11 cellular contexts compared by ENCODE assay signal in genomic region chr19:36256853-36257511, GRCh38. TPM values are rescaled to one million over a fixed set of nuclear protein-coding genes. Genes with fewer than 3 reads are reported as not detected.
A peak's percentile ranks its signal among the peaks of the same experiment; 100 is the strongest.
DNase-seq lines count a peak whose midpoint lies in the region; TF ChIP-seq lines count a peak whose summit lies in the region.
"Had no signal": no experiment of that assay in that cellular context is flagged by ENCODE, and none has a peak within 500 bp of the region (broad histone marks: within the 10 kb centered on the region; RNA-seq: fewer than 3 reads in every experiment).

No MANE protein-coding gene starts in this region.

- BruUV-seq in A673 (replicated peaks; lab: Mats Ljungman, UMichigan) = no TSS peak

- no peaks in the 10 kb centered on the region for H3K27me3 ChIP-seq in A673 (replicated peaks; ENCODE audit: insufficient read depth, low read depth, low read length, poor library complexity)
- H3K27me3 ChIP-seq in SK-N-SH (ENCODE audit: insufficient read depth) = no peaks in the 10 kb centered on the region

- H3K79me2 ChIP-seq in SK-N-SH (ENCODE audit: insufficient read depth) = no peaks in the 10 kb centered on the region

- peaks cover 1% of the 10 kb centered on the region for H3K4me1 Mint-ChIP-seq in progenitor cell of endocrine pancreas (ENCODE audit: low read depth)

- 0 out of 2 replicates have a peak overlapping the region, but pooled peaks have one; percentile 28 for H3K9ac ChIP-seq in SK-N-SH

- H3K36me3 ChIP-seq in A673 (ENCODE audit: insufficient read depth, low read length, poor library complexity, severe bottlenecking) (no peaks in the 10 kb centered on the region), SK-N-SH (replicated peaks in 1 of 2; ENCODE audit: control insufficient read depth in 1 of 2, insufficient read depth in 2 of 2, low read length in 1 of 2) (no peaks in the 10 kb centered on the region)

- H3F3A ChIP-seq in SK-N-SH (replicated peaks; ENCODE audit: insufficient read depth) = no peaks in the 10 kb centered on the region

- no peak for DNase-seq in A673 (ENCODE audit: low spot score)
- DNase-seq in SK-N-SH = peak; percentile 66
- no peak for DNase-seq in fibroblast of villous mesenchyme (ENCODE audit: low read depth)
- DNase-seq in progenitor cell of endocrine pancreas (ENCODE audit: low spot score, unreplicated experiment) = no peak
- DNase-seq in NCI-H526 treated with DMSO at 0.1 percent for 48 hours (lab: John Stamatoyannopoulos, UW) = no peak
- no peak for DNase-seq in inferior parietal cortex (ENCODE audit: extremely low spot score)
- no peak for DNase-seq in LoVo (ENCODE audit: low spot score)
- DNase-seq in pons (ENCODE audit: low spot score) = no peak
- DNase-seq: activated CD4-positive, CD25-positive, alpha-beta regulatory T cell treated with anti-CD3 and anti-CD28 coated beads, Interleukin-2, amount 50 U/mL, for 72 hours; activated gamma-delta T cell; NCI-H2029 had no signal

- H3K9me3 ChIP-seq in A673 (ENCODE audit: low read depth, low read length, poor library complexity, severe bottlenecking) (no peaks in the 10 kb centered on the region), SK-N-SH (no peaks in the 10 kb centered on the region)

- TF ChIP-seq CTCF in A673 (conservative IDR thresholded peaks at IDR 0.05; ENCODE audit: low read depth, low read length) (peak; percentile 20; the same call in 1 of the 2 replicates), SK-N-SH (IDR thresholded peaks at IDR 0.05) (no peak), fibroblast of villous mesenchyme (IDR thresholded peaks at IDR 0.05; ENCODE audit: insufficient read depth, low read depth, low read length) (no peak), progenitor cell of endocrine pancreas (IDR thresholded peaks at IDR 0.05; ENCODE audit: unreplicated experiment) (no peak)

- no peaks in the 10 kb centered on the region for H3K27me3 Mint-ChIP-seq in progenitor cell of endocrine pancreas

- H3K36me3 Mint-ChIP-seq in progenitor cell of endocrine pancreas (ENCODE audit: insufficient read depth) = peaks cover 17% of the 10 kb centered on the region

- peak overlapping the region; percentile 13 for H3K27ac ChIP-seq in A673 (ENCODE audit: low read depth, low read length, poor library complexity, severe bottlenecking)
- H3K27ac ChIP-seq in SK-N-SH (ENCODE audit: low read depth in 2 of 2, low read length in 1 of 2) = no peak overlapping the region

- CTCF ChIA-PET in A673 (lab: Charles Lee) (no interaction called here), SK-N-SH (lab: Yijun Ruan, JAX) (interaction anchor here (1.2 kb wide), 1 partner anchor 12 kb away, joined by 3 read pairs; no protein-coding TSS in a partner anchor)

- POLR2A ChIA-PET in A673 (lab: Charles Lee; ENCODE audit: low non-redundant PET) = no interaction called here
- POLR2A ChIA-PET in SK-N-SH (lab: Yijun Ruan, JAX) = interaction anchor here (0.7 kb wide), 1 partner anchor 11 kb away, joined by 4 read pairs; no protein-coding TSS in a partner anchor

- H3K4me3 ChIP-seq in A673 (ENCODE audit: low read depth, low read length, poor library complexity, severe bottlenecking) (peak overlapping the region; percentile 51), SK-N-SH (ENCODE audit: low read depth in 2 of 2, low read length in 1 of 2) (peak overlapping the region; percentile 54 to 57), fibroblast of villous mesenchyme (ENCODE audit: low read depth, low read length) (peak overlapping the region; percentile 37)

- TF ChIP-seq RAD21 in SK-N-SH (IDR thresholded peaks at IDR 0.05; ENCODE audit: low read length) = no peak

- H3K9me3 Mint-ChIP-seq in progenitor cell of endocrine pancreas (ENCODE audit: low read depth) = peaks cover 13% of the 10 kb centered on the region

- H3K9me2 ChIP-seq in SK-N-SH = no peaks in the 10 kb centered on the region

- no peak for TF ChIP-seq EP300 in SK-N-SH (IDR thresholded peaks at IDR 0.05; ENCODE audit: borderline replicate concordance in 1 of 2, low read depth in 1 of 2, low read length in 1 of 2)

- intact Hi-C loops in A673 (cut with micrococcal nuclease; ENCODE audit: unreplicated experiment) = no loop called here

- 47% methylated on average over 33 of the region's 42 CpGs for WGBS in SK-N-SH (ENCODE audit: low lambda C conversion rate)

- no peaks in the 10 kb centered on the region for H4K20me1 ChIP-seq in SK-N-SH (ENCODE audit: insufficient read depth)

- H3K4me1 ChIP-seq in A673 (ENCODE audit: insufficient read depth, low read length, poor library complexity, severe bottlenecking) (no peaks in the 10 kb centered on the region), SK-N-SH (ENCODE audit: control insufficient read depth in 1 of 2, insufficient read depth in 2 of 2, low read depth in 1 of 2, low read length in 1 of 2) (peaks cover 0 to 3% of the 10 kb centered on the region in 2 experiments; a peak in 1 of 4 replicates)

- peak overlapping the region; percentile 56; the same call in 1 of the 2 replicates for H2AFZ ChIP-seq in SK-N-SH (ENCODE audit: low read depth)

- peak overlapping the region; percentile 83 for H3K4me3 Mint-ChIP-seq in progenitor cell of endocrine pancreas (ENCODE audit: low read depth)

- peak overlapping the region; percentile 71 for H3K4me2 ChIP-seq in SK-N-SH

- H3K27ac Mint-ChIP-seq in progenitor cell of endocrine pancreas = peak overlapping the region; percentile 83

TF ChIP-seq in SK-N-SH, 30 proteins besides CTCF, POLR2A, EP300 and RAD21 (continues in another document):
- TF ChIP-seq FOXM1 (IDR thresholded peaks at IDR 0.05; ENCODE audit: low read depth) (no peak), ZBTB33 (IDR thresholded peaks at IDR 0.05; ENCODE audit: borderline replicate concordance, low read depth) (no peak), GATA2 (CRISPR knock-in tag; IDR thresholded peaks at IDR 0.05) (no peak), RXRA (IDR thresholded peaks at IDR 0.05; ENCODE audit: borderline replicate concordance, low read depth) (no peak), SIN3A (IDR thresholded peaks at IDR 0.05; ENCODE audit: borderline replicate concordance, low read depth, low read length) (no peak), RFX5 (IDR thresholded peaks at IDR 0.05; ENCODE audit: low read length) (no peak), POLR2AphosphoS5 (IDR thresholded peaks at IDR 0.05; ENCODE audit: low read depth, low read length) (no peak), TCF12 (IDR thresholded peaks at IDR 0.05) (no peak)
- TF ChIP-seq, protein P1, sequence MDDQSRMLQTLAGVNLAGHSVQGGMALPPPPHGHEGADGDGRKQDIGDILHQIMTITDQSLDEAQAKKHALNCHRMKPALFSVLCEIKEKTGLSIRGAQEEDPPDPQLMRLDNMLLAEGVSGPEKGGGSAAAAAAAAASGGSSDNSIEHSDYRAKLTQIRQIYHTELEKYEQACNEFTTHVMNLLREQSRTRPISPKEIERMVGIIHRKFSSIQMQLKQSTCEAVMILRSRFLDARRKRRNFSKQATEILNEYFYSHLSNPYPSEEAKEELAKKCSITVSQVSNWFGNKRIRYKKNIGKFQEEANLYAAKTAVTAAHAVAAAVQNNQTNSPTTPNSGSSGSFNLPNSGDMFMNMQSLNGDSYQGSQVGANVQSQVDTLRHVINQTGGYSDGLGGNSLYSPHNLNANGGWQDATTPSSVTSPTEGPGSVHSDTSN (IDR thresholded peaks at IDR 0.05) = no peak
- TF ChIP-seq, protein P2, sequence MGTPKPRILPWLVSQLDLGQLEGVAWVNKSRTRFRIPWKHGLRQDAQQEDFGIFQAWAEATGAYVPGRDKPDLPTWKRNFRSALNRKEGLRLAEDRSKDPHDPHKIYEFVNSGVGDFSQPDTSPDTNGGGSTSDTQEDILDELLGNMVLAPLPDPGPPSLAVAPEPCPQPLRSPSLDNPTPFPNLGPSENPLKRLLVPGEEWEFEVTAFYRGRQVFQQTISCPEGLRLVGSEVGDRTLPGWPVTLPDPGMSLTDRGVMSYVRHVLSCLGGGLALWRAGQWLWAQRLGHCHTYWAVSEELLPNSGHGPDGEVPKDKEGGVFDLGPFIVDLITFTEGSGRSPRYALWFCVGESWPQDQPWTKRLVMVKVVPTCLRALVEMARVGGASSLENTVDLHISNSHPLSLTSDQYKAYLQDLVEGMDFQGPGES (IDR thresholded peaks at IDR 0.05; ENCODE audit: low read depth, low read length) = no peak
- TF ChIP-seq, protein P3, sequence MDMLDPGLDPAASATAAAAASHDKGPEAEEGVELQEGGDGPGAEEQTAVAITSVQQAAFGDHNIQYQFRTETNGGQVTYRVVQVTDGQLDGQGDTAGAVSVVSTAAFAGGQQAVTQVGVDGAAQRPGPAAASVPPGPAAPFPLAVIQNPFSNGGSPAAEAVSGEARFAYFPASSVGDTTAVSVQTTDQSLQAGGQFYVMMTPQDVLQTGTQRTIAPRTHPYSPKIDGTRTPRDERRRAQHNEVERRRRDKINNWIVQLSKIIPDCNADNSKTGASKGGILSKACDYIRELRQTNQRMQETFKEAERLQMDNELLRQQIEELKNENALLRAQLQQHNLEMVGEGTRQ (IDR thresholded peaks at IDR 0.05; ENCODE audit: borderline replicate concordance, low read depth, low read length) = no peak

RNA-seq across cellular contexts. Expression of gene ZNF146, which starts 42.1 kb away (rescaled TPM):
- 124 and 130 TPM in 2 replicates for total RNA-seq in A673 (2021)
- polyA plus RNA-seq in SK-N-SH (2012; rRNA removed) = 25.4 and 35.8 TPM in 2 replicates
- polyA plus RNA-seq in SK-N-SH (2012; cell fraction: cytosol; rRNA removed) = 51.1 and 63.3 TPM in 2 replicates
- polyA plus RNA-seq in SK-N-SH (2012; cell fraction: nucleus; rRNA removed) = 9.7 and 21.3 TPM in 2 replicates
- total RNA-seq in fibroblast of villous mesenchyme = 59.6 and 85.1 TPM in 2 replicates
- 99.0 and 101 TPM in 2 replicates for total RNA-seq in progenitor cell of endocrine pancreas

RNA-seq across cellular contexts. Expression of gene ZNF565, which starts 42.5 kb away (rescaled TPM):
- total RNA-seq in A673 (2021) (7.2 and 7.5 TPM in 2 replicates), fibroblast of villous mesenchyme (1.6 and 4.3 TPM in 2 replicates), progenitor cell of endocrine pancreas (8.2 and 9.0 TPM in 2 replicates)
- polyA plus RNA-seq in SK-N-SH (2012; rRNA removed) = 1.5 and 1.9 TPM in 2 replicates
- 1.1 and 1.4 TPM in 2 replicates for polyA plus RNA-seq in SK-N-SH (2012; cell fraction: cytosol; rRNA removed)
- 2.4 and 6.0 TPM in 2 replicates for polyA plus RNA-seq in SK-N-SH (2012; cell fraction: nucleus; rRNA removed)
